ENCODE assay signal across 10 cellular contexts in genomic region chr3:187367561-187368103, GRCh38. TPM values are rescaled to one million over a fixed set of nuclear protein-coding genes. Genes with fewer than 3 reads are reported as not detected.
DNase-seq lines count a peak whose midpoint lies in the region; ATAC-seq, FAIRE-seq and TF ChIP-seq lines count a peak whose summit lies in the region.
"Had no signal": no experiment of that assay in that cellular context is flagged by ENCODE, and none has a peak within 500 bp of the region (broad histone marks: within the 10 kb centered on the region; RNA-seq: fewer than 3 reads in every experiment).

No MANE protein-coding gene starts in this region.

- no peak overlapping the region for H2AFZ ChIP-seq in HepG2 (ENCODE audit: low read length)

- H3K27ac Mint-ChIP-seq in activated naive CD4-positive, alpha-beta T cell treated with anti-CD3 and anti-CD28 coated beads, Interleukin-2, amount 10 ng/mL, durations not matched to agents 7 days and 5 days: peak overlapping the region; percentile 99

- in situ Hi-C loops in HepG2 (cut with HindIII; ENCODE audit: extremely low pct_ligation_motif_present, low pct_unique_long_range_greater_than_20kb): no loop called here

- H3K4me3 ChIP-seq in HepG2 (replicated peaks in 1 of 3; ENCODE audit: insufficient read depth in 1 of 3, low read depth in 2 of 3, low read length in 3 of 3) (peak overlapping the region in 1 of 3 experiments; percentile 66; a peak in 2 of 6 replicates), thoracic aorta (peak overlapping the region; percentile 74), BE2C (ENCODE audit: low read depth, low read length) (no peak overlapping the region)

- H3K4me1 ChIP-seq in HepG2 (ENCODE audit: insufficient read depth, low read length): no peaks in the 10 kb centered on the region
- peaks cover 6 to 15% of the 10 kb centered on the region in 2 donors for H3K4me1 ChIP-seq in thoracic aorta (ENCODE audit: control insufficient read depth in 1 of 2, low read depth in 2 of 2)
- no peaks in the 10 kb centered on the region for H3K4me1 ChIP-seq in BE2C

- POLR2A ChIA-PET in HepG2 (lab: Yijun Ruan, JAX): no interaction called here
- POLR2A ChIA-PET in GM10248 (lab: Yijun Ruan, JAX): interaction anchor here (1.1 kb wide), 1 partner anchor 9 kb away, joined by 3 read pairs; no protein-coding TSS in a partner anchor

- H3K4me3 Mint-ChIP-seq in activated naive CD4-positive, alpha-beta T cell treated with anti-CD3 and anti-CD28 coated beads, Interleukin-2, amount 10 ng/mL, durations not matched to agents 7 days and 5 days: peak overlapping the region; percentile 95

- BruUV-seq in HepG2 (replicated peaks; lab: Mats Ljungman, UMichigan): no TSS peak

- TF ChIP-seq CTCF in HepG2 (CRISPR knock-in tag; IDR thresholded peaks at IDR 0.05): no peak
- TF ChIP-seq CTCF in thoracic aorta (IDR thresholded peaks at IDR 0.05): no peak
- no peak for TF ChIP-seq CTCF in BE2C (IDR thresholded peaks at IDR 0.05; ENCODE audit: low read depth, low read length)
- no peak for TF ChIP-seq CTCF in GM10248 (IDR thresholded peaks at IDR 0.05; ENCODE audit: control extremely low read depth, extremely low read depth, low read depth, missing control alignments)

- TF ChIP-seq RAD21 in HepG2 (CRISPR knock-in tag; IDR thresholded peaks at IDR 0.05): no peak

- H3K4me2 ChIP-seq in HepG2 (ENCODE audit: low read depth, low read length): peak overlapping the region; percentile 89

- no peaks in the 10 kb centered on the region for H3K27me3 ChIP-seq in HepG2 (ENCODE audit: control insufficient read depth in 1 of 2, insufficient read depth in 2 of 2, low read length in 2 of 2)
- H3K27me3 ChIP-seq in thoracic aorta (replicated peaks; ENCODE audit: insufficient read depth): no peaks in the 10 kb centered on the region
- peaks cover 9% of the 10 kb centered on the region for H3K27me3 ChIP-seq in BE2C

- H3K36me3 Mint-ChIP-seq in activated naive CD4-positive, alpha-beta T cell treated with anti-CD3 and anti-CD28 coated beads, Interleukin-2, amount 10 ng/mL, durations not matched to agents 7 days and 5 days: peaks cover 43% of the 10 kb centered on the region
- H3K36me3 Mint-ChIP-seq: brain had no signal

- ATAC-seq in HG03354 (IDR thresholded peaks at IDR 0.05; ENCODE audit: poor library complexity, severe bottlenecking, unreplicated experiment): peak; percentile 8
- ATAC-seq in HepG2: peak; percentile 49
- no peak for ATAC-seq in thoracic aorta (ENCODE audit: insufficient number of reproducible peaks, low FRiP score, low read depth)
- no peak for ATAC-seq in GM19455 (IDR thresholded peaks at IDR 0.05; ENCODE audit: unreplicated experiment)

- peaks cover 28% of the 10 kb centered on the region for H3K4me1 Mint-ChIP-seq in activated naive CD4-positive, alpha-beta T cell treated with anti-CD3 and anti-CD28 coated beads, Interleukin-2, amount 10 ng/mL, durations not matched to agents 7 days and 5 days

- H3K79me2 ChIP-seq in HepG2 (ENCODE audit: insufficient read depth, low read length): no peaks in the 10 kb centered on the region

- H3K27ac ChIP-seq in HepG2 (ENCODE audit: extremely low read length, insufficient read depth, low read length) (no peak overlapping the region), thoracic aorta (peak overlapping the region; percentile 60 to 76)

- H3K9me3 Mint-ChIP-seq in activated naive CD4-positive, alpha-beta T cell treated with anti-CD3 and anti-CD28 coated beads, Interleukin-2, amount 10 ng/mL, durations not matched to agents 7 days and 5 days: peaks cover 15% of the 10 kb centered on the region

- H3K9ac ChIP-seq in HepG2 (ENCODE audit: insufficient read depth, low read depth, low read length): no peak overlapping the region; the same call in 1 of the 2 replicates

- TF ChIP-seq POLR2A in HepG2 (IDR thresholded peaks at IDR 0.05; ENCODE audit: insufficient read depth in 1 of 2, low read depth in 2 of 2, low read length in 2 of 2): no peak

- CTCF ChIA-PET in activated naive CD4-positive, alpha-beta T cell treated with anti-CD3 and anti-CD28 coated beads, Interleukin-2, amount 10 ng/mL, durations not matched to agents 7 days and 5 days (lab: Charles Lee): interaction anchor here (0.8 to 3.7 kb wide), 4 partner anchors 42 to 373 kb away, joined by 3 to 32 read pairs (median 3); no protein-coding TSS in a partner anchor
- CTCF ChIA-PET in HepG2 (lab: Yijun Ruan, JAX; ENCODE audit: low intra/inter-chr PET ratio, low total read pairs) (no interaction called here), GM10248 (lab: Yijun Ruan, JAX) (interaction anchor here (0.9 to 2.8 kb wide), 7 partner anchors 9 to 373 kb away, joined by 3 to 13 read pairs (median 9); no protein-coding TSS in a partner anchor)

- H3K36me3 ChIP-seq in HepG2 (replicated peaks in 1 of 2; ENCODE audit: control insufficient read depth in 1 of 2, insufficient read depth in 2 of 2, low read length in 2 of 2) (no peaks in the 10 kb centered on the region), thoracic aorta (no peaks in the 10 kb centered on the region), BE2C (no peaks in the 10 kb centered on the region)

- no peak for TF ChIP-seq EP300 in HepG2 (IDR thresholded peaks at IDR 0.05; ENCODE audit: low read depth in 2 of 2, low read length in 2 of 2)
- no peak for TF ChIP-seq EP300 in HepG2 (CRISPR knock-in tag; IDR thresholded peaks at IDR 0.05; ENCODE audit: borderline replicate concordance)

- H4K20me1 ChIP-seq in HepG2 (ENCODE audit: insufficient read depth, low read length): no peaks in the 10 kb centered on the region

- no peak for FAIRE-seq in HepG2 (lab: Jason Lieb, UNC)

- intact Hi-C loops in HepG2 (cut with micrococcal nuclease; ENCODE audit: unreplicated experiment): no loop called here

- peak; percentile 32 for DNase-seq in activated naive CD4-positive, alpha-beta T cell treated with anti-CD3 and anti-CD28 coated beads, Interleukin-2, amount 10 ng/mL, durations not matched to agents 7 days and 5 days
- DNase-seq in HepG2 (ENCODE audit: low spot score) (no peak), thoracic aorta (ENCODE audit: low spot score) (no peak), BE2C (no peak), GM10248 (ENCODE audit: extremely low spot score) (no peak)
- DNase-seq: NCI-H526 had no signal

- no peaks in the 10 kb centered on the region for H3K27me3 Mint-ChIP-seq in activated naive CD4-positive, alpha-beta T cell treated with anti-CD3 and anti-CD28 coated beads, Interleukin-2, amount 10 ng/mL, durations not matched to agents 7 days and 5 days

- WGBS in HepG2 (ENCODE audit: low lambda C conversion rate): 80% methylated on average over 9 of the region's 29 CpGs

- H3K9me3 ChIP-seq in HepG2 (ENCODE audit: low read length): no peaks in the 10 kb centered on the region
- no peaks in the 10 kb centered on the region for H3K9me3 ChIP-seq in thoracic aorta
- no peaks in the 10 kb centered on the region for H3K9me3 ChIP-seq in BE2C

TF ChIP-seq in HepG2, 621 proteins besides CTCF, POLR2A, EP300 and RAD21 (continues in another document):
- TF ChIP-seq ZHX1 (CRISPR knock-in tag; IDR thresholded peaks at IDR 0.05; ENCODE audit: low read depth) (no peak), ZNF383 (CRISPR knock-in tag; IDR thresholded peaks at IDR 0.05; ENCODE audit: borderline replicate concordance) (no peak), YEATS4 (CRISPR knock-in tag; IDR thresholded peaks at IDR 0.05; ENCODE audit: borderline replicate concordance) (no peak)

RNA-seq across cellular contexts. Expression of gene RTP4, which starts 0.6 kb away (rescaled TPM):
- total RNA-seq in HepG2 (2016; rRNA removed; fragmentation: Illumina TruSeq; extraction: Trizol): 0.62 and 0.83 TPM in 2 replicates
- total RNA-seq in HepG2 (2016; cell fraction: cytosol; rRNA removed; fragmentation: Illumina TruSeq; extraction: Trizol; ENCODE audit: low read depth): 0.18 TPM in 1 of 2 replicates, not detected in the other
- 0.48 and 0.73 TPM in 2 replicates for total RNA-seq in HepG2 (2016; cell fraction: insoluble cytoplasmic fraction; rRNA removed; fragmentation: Illumina TruSeq; extraction: Trizol)
- 0.21 and 0.28 TPM in 2 replicates for total RNA-seq in HepG2 (2016; cell fraction: membrane; rRNA removed; fragmentation: Illumina TruSeq; extraction: Trizol)
- 0.63 TPM in 1 of 2 replicates, not detected in the other for total RNA-seq in HepG2 (2016; cell fraction: nucleus; rRNA removed; fragmentation: Illumina TruSeq; extraction: Trizol)
- polyA plus RNA-seq in HepG2 (2011; rRNA removed): 0.08 and 0.11 TPM in 2 replicates
- polyA plus RNA-seq in HepG2 (2011; cell fraction: cytosol; rRNA removed): 0.05 and 0.21 TPM in 2 replicates
- 0.14 TPM in 1 of 2 replicates, not detected in the other for polyA plus RNA-seq in HepG2 (2011; cell fraction: nucleus; rRNA removed)
- 0.09 and 0.17 TPM in 2 replicates for polyA plus RNA-seq in HepG2 (2012)
- 0.07 and 0.08 TPM in 2 replicates for polyA plus RNA-seq in HepG2 (2016; cell fraction: cytosol; fragmentation: Illumina TruSeq; extraction: Trizol; ENCODE audit: low read depth)
- 0.30 and 0.83 TPM in 2 replicates for polyA plus RNA-seq in HepG2 (2016; cell fraction: insoluble cytoplasmic fraction; fragmentation: Illumina TruSeq; extraction: Trizol; ENCODE audit: low read depth)
- polyA plus RNA-seq in HepG2 (2016; cell fraction: membrane; fragmentation: Illumina TruSeq; extraction: Trizol; ENCODE audit: low read depth): 0.17 and 0.23 TPM in 2 replicates
- polyA plus RNA-seq in HepG2 (2016; cell fraction: nucleus; fragmentation: Illumina TruSeq; extraction: Trizol; ENCODE audit: insufficient read depth, low read depth): 0.30 and 0.49 TPM in 2 replicates
- polyA minus RNA-seq in HepG2 (2011; rRNA and poly(A)+ RNA removed; ENCODE audit: low replicate concordance): 0.08 TPM in 1 of 2 replicates, not detected in the other
- polyA minus RNA-seq in HepG2 (2011; cell fraction: cytosol; rRNA and poly(A)+ RNA removed): not detected in 2 replicates
- polyA minus RNA-seq in HepG2 (2011; cell fraction: nucleus; rRNA and poly(A)+ RNA removed): 0.75 TPM in 1 of 2 replicates, not detected in the other
- under 1 TPM in 1 of 2 donors, not detected in 1; 0.63 TPM for total RNA-seq in thoracic aorta
- polyA plus RNA-seq in BE2C (2012; ENCODE audit: insufficient read depth, insufficient read length, low read depth): not detected
- total RNA-seq: occipital lobe had no signal

Comparison
In these comparisons a context has a peak if more than half of its experiments do, and no peak if none do; other contexts are left out.
1. ATAC-seq: peak in HG03354 (single experiment) and HepG2 (single experiment); none in thoracic aorta (single experiment) and GM19455 (single experiment).